8 cellular contexts compared by ENCODE assay signal in genomic region chr2:43129676-43130547, GRCh38.
DNase-seq lines count a peak whose midpoint lies in the region; ATAC-seq and TF ChIP-seq lines count a peak whose summit lies in the region.

No MANE protein-coding gene starts in this region.

- no peaks in the 10 kb centered on the region for H3K27me3 ChIP-seq in CD4-positive, CD25-positive, alpha-beta regulatory T cell (ENCODE audit: control insufficient read depth, insufficient read depth, low read length)
- H3K27me3 ChIP-seq in dorsolateral prefrontal cortex, result no peaks in the 10 kb centered on the region

- H3K27ac ChIP-seq in CD4-positive, CD25-positive, alpha-beta regulatory T cell (ENCODE audit: insufficient read depth, low read length, poor library complexity, severe bottlenecking), result peak overlapping the region; percentile 91
- H3K27ac ChIP-seq in OCI-LY7 (ENCODE audit: low read depth, low read length, poor library complexity, severe bottlenecking) (peak overlapping the region; percentile 93), dorsolateral prefrontal cortex (peak overlapping the region in 48 of 59 donors; percentile 4 to 76 (median 54))

- no peaks in the 10 kb centered on the region for H3K9me3 ChIP-seq in CD4-positive, CD25-positive, alpha-beta regulatory T cell (ENCODE audit: control insufficient read depth in 2 of 2, low read length in 2 of 2)
- H3K9me3 ChIP-seq in OCI-LY7 (ENCODE audit: low read length), result no peaks in the 10 kb centered on the region

- no peak for DNase-seq in CD4-positive, CD25-positive, alpha-beta regulatory T cell
- no peak for DNase-seq in OCI-LY7 (ENCODE audit: low spot score)
- DNase-seq in dorsolateral prefrontal cortex, result peak in 1 of 10 donors; percentile 53
- no peak for DNase-seq in neural crest cell (ENCODE audit: low read depth, low spot score)
- DNase-seq in NCI-H2107 (lab: John Stamatoyannopoulos, UW), result no peak

- no peaks in the 10 kb centered on the region for H3K36me3 Mint-ChIP-seq in CD4-positive, CD25-positive, alpha-beta regulatory T cell
- no peaks in the 10 kb centered on the region for H3K36me3 Mint-ChIP-seq in neural crest cell (ENCODE audit: low read depth)

- ATAC-seq in CD4-positive, CD25-positive, alpha-beta regulatory T cell (ENCODE audit: low read depth in 2 of 2), result no peak
- ATAC-seq in GM18861 (IDR thresholded peaks at IDR 0.05; ENCODE audit: unreplicated experiment), result no peak
- ATAC-seq in GM18907 (IDR thresholded peaks at IDR 0.05; ENCODE audit: unreplicated experiment), result no peak
- ATAC-seq in HG03175 (IDR thresholded peaks at IDR 0.05; ENCODE audit: unreplicated experiment), result no peak

- peaks cover 31 to 82% (median 61%) of the 10 kb centered on the region in 4 donors for H3K4me1 Mint-ChIP-seq in CD4-positive, CD25-positive, alpha-beta regulatory T cell
- peaks cover 41% of the 10 kb centered on the region for H3K4me1 Mint-ChIP-seq in neural crest cell

- TF ChIP-seq CTCF in OCI-LY7 (conservative IDR thresholded peaks at IDR 0.05; ENCODE audit: low read length) (no peak), dorsolateral prefrontal cortex (IDR thresholded peaks at IDR 0.05 in 54 of 56, conservative IDR thresholded peaks at IDR 0.05 in 2 of 56; ENCODE audit: low read depth in 1 of 56, partially characterized antibody in 56 of 56) (no peak), neural crest cell (conservative IDR thresholded peaks at IDR 0.05) (no peak)

- no TSS peak for BruUV-seq in OCI-LY7 (replicated peaks; lab: Mats Ljungman, UMichigan)

- H4K20me1 ChIP-seq in OCI-LY7 (ENCODE audit: insufficient read depth, low read length), result no peaks in the 10 kb centered on the region

- H3K79me2 ChIP-seq in OCI-LY7 (ENCODE audit: insufficient read depth, low read depth, low read length), result no peaks in the 10 kb centered on the region

- peaks cover 8% of the 10 kb centered on the region for H3K27me3 Mint-ChIP-seq in CD4-positive, CD25-positive, alpha-beta regulatory T cell
- no peaks in the 10 kb centered on the region for H3K27me3 Mint-ChIP-seq in neural crest cell (ENCODE audit: low read depth)

- intact Hi-C loops in OCI-LY7 (cut with micrococcal nuclease; ENCODE audit: unreplicated experiment), result loop anchor here (2.0 kb wide), 3 partner anchors 65 to 183 kb away; no protein-coding TSS in a partner anchor
- intact Hi-C loops in dorsolateral prefrontal cortex (cut with DNase I), result no loop called here

- peak overlapping the region; percentile 99 to 100 (median 99) for H3K27ac Mint-ChIP-seq in CD4-positive, CD25-positive, alpha-beta regulatory T cell
- H3K27ac Mint-ChIP-seq in neural crest cell (ENCODE audit: unreplicated experiment), result peak overlapping the region; percentile 12

- no peaks in the 10 kb centered on the region for H3K36me3 ChIP-seq in CD4-positive, CD25-positive, alpha-beta regulatory T cell (ENCODE audit: control insufficient read depth, insufficient read depth, low read length)
- H3K36me3 ChIP-seq in OCI-LY7 (ENCODE audit: insufficient read depth, low read length), result no peaks in the 10 kb centered on the region

- H3K4me3 ChIP-seq in CD4-positive, CD25-positive, alpha-beta regulatory T cell (ENCODE audit: low read depth, low read length), result no peak overlapping the region
- no peak overlapping the region for H3K4me3 ChIP-seq in OCI-LY7 (ENCODE audit: low read depth, low read length, poor library complexity, severe bottlenecking)
- H3K4me3 ChIP-seq in dorsolateral prefrontal cortex, result no peak overlapping the region

- no peaks in the 10 kb centered on the region for H3K9me2 ChIP-seq in OCI-LY7 (ENCODE audit: insufficient read depth, low read length)

- CTCF ChIA-PET in OCI-LY7 (lab: Charles Lee; ENCODE audit: unreplicated experiment), result interaction anchor here (0.5 to 4.5 kb wide), 6 partner anchors 9 to 354 kb away, joined by 3 to 30 read pairs (median 3); partner anchors contain the start of gene ZFP36L2

- POLR2A ChIA-PET in OCI-LY7 (lab: Charles Lee), result interaction anchor here (0.7 to 1.6 kb wide), 6 partner anchors 37 to 355 kb away, joined by 3 to 7 read pairs (median 4); no protein-coding TSS in a partner anchor

- peak overlapping the region; percentile 14; the same call in 1 of the 2 replicates for H3K4me2 ChIP-seq in OCI-LY7 (ENCODE audit: low read length)

- H3K4me1 ChIP-seq in CD4-positive, CD25-positive, alpha-beta regulatory T cell (ENCODE audit: control insufficient read depth, insufficient read depth, low read length, poor library complexity, severe bottlenecking), result peaks cover 77% of the 10 kb centered on the region
- H3K4me1 ChIP-seq in OCI-LY7 (ENCODE audit: insufficient read depth, low read length, poor library complexity, severe bottlenecking), result peaks cover 97% of the 10 kb centered on the region

- no peaks in the 10 kb centered on the region for H3K9me3 Mint-ChIP-seq in CD4-positive, CD25-positive, alpha-beta regulatory T cell
- H3K9me3 Mint-ChIP-seq in neural crest cell, result no peaks in the 10 kb centered on the region

- peak overlapping the region; percentile 66 to 79 (median 74) for H3K4me3 Mint-ChIP-seq in CD4-positive, CD25-positive, alpha-beta regulatory T cell
- no peak overlapping the region for H3K4me3 Mint-ChIP-seq in neural crest cell

- peak overlapping the region; percentile 2; the same call in 1 of the 2 replicates for H2AFZ ChIP-seq in OCI-LY7 (ENCODE audit: low read length)
